ENCODE assay signal across 20 cellular contexts in the genomic region with DNA sequence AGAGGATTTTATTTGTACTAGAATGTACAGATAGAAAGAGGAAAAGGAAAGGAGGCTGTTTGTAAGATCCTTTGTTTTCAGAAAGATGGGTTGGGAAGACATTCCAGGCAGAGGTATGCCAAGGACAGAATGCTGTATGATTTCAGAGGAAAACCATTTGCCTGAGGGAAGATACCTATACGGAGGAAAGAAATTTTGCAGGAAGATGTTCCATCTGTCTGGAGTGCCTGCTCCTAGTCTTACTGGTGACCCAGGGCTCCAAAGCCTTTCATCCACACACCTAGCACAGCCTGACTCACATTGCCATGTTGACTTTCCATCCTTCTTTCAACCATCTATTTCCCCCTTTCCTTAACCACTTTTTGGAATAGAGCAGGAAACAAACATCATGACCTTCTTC. TPM values are rescaled to one million over a fixed set of nuclear protein-coding genes. Genes with fewer than 3 reads are reported as not detected.
A peak's percentile ranks its signal among the peaks of the same experiment; 100 is the strongest.
DNase-seq lines count a peak whose midpoint lies in the region; TF ChIP-seq lines count a peak whose summit lies in the region.
"Had no signal": no experiment of that assay in that cellular context is flagged by ENCODE, and none has a peak within 500 bp of the region (broad histone marks: within the 10 kb centered on the region; RNA-seq: fewer than 3 reads in every experiment).

No MANE protein-coding gene starts in this region.

- H3K27me3 Mint-ChIP-seq in HFFc6 (ENCODE audit: insufficient read depth) (peaks cover 3% of the 10 kb centered on the region; the same call in 1 of the 2 replicates), osteocyte (ENCODE audit: unreplicated experiment) (peaks cover 2% of the 10 kb centered on the region)

- H3K4ac ChIP-seq in trophoblast cell (ENCODE audit: low read depth, low read length), result no peak overlapping the region

- H3K9me3 Mint-ChIP-seq in HFFc6 (peaks cover 12% of the 10 kb centered on the region), osteocyte (ENCODE audit: unreplicated experiment) (peaks cover 8% of the 10 kb centered on the region)
- H3K9me3 Mint-ChIP-seq: CD4-positive, alpha-beta T cell had no signal

- no peak overlapping the region for H2BK5ac ChIP-seq in trophoblast cell (ENCODE audit: low read depth, low read length, poor library complexity)

- H3K4me1 ChIP-seq in trophoblast cell (ENCODE audit: control insufficient read depth in 1 of 2, insufficient read depth in 2 of 2, low read length in 2 of 2), result peaks cover 3 to 4% of the 10 kb centered on the region in 2 experiments

- WGBS in trophoblast cell (ENCODE audit: extremely low coverage, insufficient coverage, insufficient read length), result no CpG with 5 or more reads among the region's 1 CpG

- H3K4me3 ChIP-seq in epithelial cell of esophagus (ENCODE audit: low read length), result no peak overlapping the region
- H3K4me3 ChIP-seq in trophoblast cell (ENCODE audit: low read depth, low read length), result no peak overlapping the region

- no peak overlapping the region for H4K91ac ChIP-seq in trophoblast cell (ENCODE audit: low read depth, low read length)

- H3K14ac ChIP-seq in trophoblast cell (ENCODE audit: low read length), result no peak overlapping the region

- no peak overlapping the region for H3K9ac ChIP-seq in trophoblast cell (ENCODE audit: low read length)

- TF ChIP-seq CTCF in epithelial cell of esophagus (IDR thresholded peaks at IDR 0.05; ENCODE audit: insufficient read depth, low read depth, low read length, missing control alignments) (no peak), HFFc6 (IDR thresholded peaks at IDR 0.05) (no peak), osteocyte (IDR thresholded peaks at IDR 0.05) (no peak)

- H3K36me3 ChIP-seq in trophoblast cell (ENCODE audit: control insufficient read depth in 1 of 2, insufficient read depth in 2 of 2, low read length in 2 of 2), result no peaks in the 10 kb centered on the region

- H3K18ac ChIP-seq in trophoblast cell (ENCODE audit: low read length), result no peak overlapping the region

- H2BK120ac ChIP-seq in trophoblast cell (ENCODE audit: insufficient read depth, low read length, poor library complexity), result no peak overlapping the region

- H3K79me1 ChIP-seq in trophoblast cell (ENCODE audit: low read length), result no peaks in the 10 kb centered on the region

- H3K79me2 ChIP-seq in trophoblast cell (ENCODE audit: control insufficient read depth, insufficient read depth, low read length, poor library complexity), result no peaks in the 10 kb centered on the region

- no peak overlapping the region for H4K8ac ChIP-seq in trophoblast cell (ENCODE audit: low read depth, low read length)

- H4K12ac ChIP-seq in trophoblast cell (ENCODE audit: low read depth, low read length), result no peak overlapping the region

- no peak overlapping the region for H3K27ac ChIP-seq in trophoblast cell (ENCODE audit: low read depth, low read length)

- no peak overlapping the region for H2AFZ ChIP-seq in trophoblast cell (ENCODE audit: insufficient read depth, low read length, poor library complexity)

- H3K4me1 Mint-ChIP-seq in HFFc6 (ENCODE audit: low read depth) (peaks cover 5% of the 10 kb centered on the region), osteocyte (ENCODE audit: unreplicated experiment) (no peaks in the 10 kb centered on the region)

- no peak overlapping the region for H3K4me2 ChIP-seq in trophoblast cell (ENCODE audit: low read length)

- H2AK5ac ChIP-seq in trophoblast cell (ENCODE audit: low read length), result no peak overlapping the region

- H3K9me3 ChIP-seq in trophoblast cell (ENCODE audit: insufficient read depth, low read depth, low read length), result no peaks in the 10 kb centered on the region

- H3K27me3 ChIP-seq in trophoblast cell (ENCODE audit: insufficient read depth, low read length), result no peaks in the 10 kb centered on the region

- DNase-seq in EL (peak; percentile 15), NCI-H226 (peak; percentile 22), epithelial cell of esophagus (ENCODE audit: low read depth) (peak; percentile 46), trophoblast cell (peak; percentile 41 to 90), HFFc6 (no peak), AG20443 (ENCODE audit: low spot score) (no peak), osteocyte (ENCODE audit: extremely low spot score, unreplicated experiment) (no peak)
- DNase-seq: CD4-positive, alpha-beta T cell; COR-L47; DMS79 treated with DMSO at 0.1 percent for 48 hours; GDM1; NCI-H1092 treated with DMSO at 0.1 percent for 48 hours; NCI-H1436 treated with DMSO at 0.1 percent for 48 hours; NCI-H1930; NCI-H2227 treated with DMSO at 0.1 percent for 48 hours; NCI-H524; NCI-H774; NK-92 treated with Interleukin-12 subunit alpha and Interleukin-12 subunit beta, amount 100 ng/mL, for 24 hours; SHP77; SW 1271 had no signal

- H3K4me3 Mint-ChIP-seq in HFFc6 (no peak overlapping the region), osteocyte (ENCODE audit: unreplicated experiment) (no peak overlapping the region)
- H3K4me3 Mint-ChIP-seq: CD4-positive, alpha-beta T cell had no signal

- no peak overlapping the region for H2BK12ac ChIP-seq in trophoblast cell (ENCODE audit: low read length)

- H3K27ac Mint-ChIP-seq in HFFc6 (no peak overlapping the region), osteocyte (ENCODE audit: unreplicated experiment) (no peak overlapping the region)
- H3K27ac Mint-ChIP-seq: CD4-positive, alpha-beta T cell had no signal

- peaks cover 9% of the 10 kb centered on the region; the same call in 1 of the 2 replicates for H3K36me3 Mint-ChIP-seq in HFFc6 (ENCODE audit: low read depth)
- no peaks in the 10 kb centered on the region for H3K36me3 Mint-ChIP-seq in osteocyte (ENCODE audit: unreplicated experiment)

- no peak overlapping the region for H3K23ac ChIP-seq in trophoblast cell (ENCODE audit: low read length)

RNA-seq across cellular contexts. Expression of a gene that starts 18.2 kb away (rescaled TPM):
- polyA plus RNA-seq in trophoblast cell (2013), result 0.52 and 0.72 TPM in 2 replicates
- total RNA-seq in HFFc6 (2021; fragmentation: NEBNext Ultra II Directional; extraction: Animal tissue kit (Norgen Biotek cat#: 25700)), result 1 to 10 TPM in 1 of 6 experiments, under 1 TPM in 5; 0.36 to 1.1 (median 0.45) TPM
- total RNA-seq in osteocyte, result 0.81 and 0.99 TPM in 2 replicates
- total RNA-seq: CD4-positive, alpha-beta T cell had no signal

Comparison
In these comparisons a context has a peak if more than half of its experiments do, and no peak if none do; other contexts are left out.
1. DNase-seq: peak in EL (single experiment), NCI-H226 (single experiment), epithelial cell of esophagus (single experiment) and trophoblast cell (2 of 2); none in HFFc6 (single experiment), AG20443 (single experiment) and osteocyte (single experiment).